In the genomic region with DNA sequence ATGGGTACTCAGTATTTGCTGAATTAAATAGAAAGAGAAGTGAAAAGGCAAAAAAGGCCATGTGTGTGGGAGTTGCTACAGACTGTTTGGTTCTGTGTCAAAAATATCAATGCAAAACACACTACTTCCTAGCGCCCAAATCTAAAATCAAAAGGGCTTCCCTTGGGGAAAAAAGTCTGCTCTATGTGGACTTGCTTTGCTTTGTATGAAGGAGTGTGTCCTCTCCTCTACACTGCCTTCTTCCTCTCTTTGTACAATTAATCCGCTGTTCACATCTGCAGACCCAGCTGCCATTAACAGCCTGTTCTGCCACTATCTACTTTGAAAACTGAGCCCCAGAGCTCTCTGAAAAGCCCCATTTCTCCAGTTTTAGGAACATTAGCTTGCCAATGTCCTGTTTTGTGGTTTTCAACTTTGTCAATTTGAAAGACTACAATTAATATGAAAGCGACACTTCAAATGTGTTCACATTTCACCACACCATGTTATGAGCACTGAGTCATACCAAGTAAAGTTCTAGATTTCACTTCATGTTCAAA, we compare ENCODE assay signal across 8 cellular contexts.
DNase-seq lines count a peak whose midpoint lies in the region; ATAC-seq lines count a peak whose summit lies in the region.

No MANE protein-coding gene starts in this region.

- H3K4me2 ChIP-seq in BLaER1 treated with 17β-estradiol and CSF1 and Interleukin-3, amounts not matched to agents 10 nM and 100 nM, result peak overlapping the region; percentile 65 to 94 (median 89)
- no peak overlapping the region for H3K4me2 ChIP-seq in neuronal stem cell (ENCODE audit: insufficient read depth, low read length, poor library complexity, severe bottlenecking)

- H3K23ac ChIP-seq in neuronal stem cell (ENCODE audit: low read depth, low read length, poor library complexity), result no peak overlapping the region

- peaks cover 20% of the 10 kb centered on the region for H3K4me1 Mint-ChIP-seq in activated CD4-positive, alpha-beta memory T cell treated with anti-CD3 and anti-CD28 coated beads for 36 hours (ENCODE audit: low read depth)

- H3K27me3 ChIP-seq in BLaER1 treated with 17β-estradiol and CSF1 and Interleukin-3, amounts not matched to agents 10 nM and 100 nM, result no peaks in the 10 kb centered on the region
- no peaks in the 10 kb centered on the region for H3K27me3 ChIP-seq in neuronal stem cell (ENCODE audit: control insufficient read depth in 3 of 3, insufficient read depth in 3 of 3, low read depth in 1 of 3, low read length in 3 of 3)

- H3K4ac ChIP-seq in neuronal stem cell (ENCODE audit: low read length), result no peak overlapping the region

- peak overlapping the region; percentile 35 to 72 (median 60); a peak in 21 of 22 replicates for H3K9ac ChIP-seq in BLaER1 treated with 17β-estradiol and CSF1 and Interleukin-3, amounts not matched to agents 10 nM and 100 nM
- H3K9ac ChIP-seq in neuronal stem cell (ENCODE audit: low read depth, low read length, poor library complexity), result no peak overlapping the region

- no peak overlapping the region for H2BK15ac ChIP-seq in neuronal stem cell (ENCODE audit: low read length)

- peak overlapping the region; percentile 1 to 83 (median 72); a peak in 20 of 22 replicates for H3K27ac ChIP-seq in BLaER1 treated with 17β-estradiol and CSF1 and Interleukin-3, amounts not matched to agents 10 nM and 100 nM
- H3K27ac ChIP-seq in angular gyrus (ENCODE audit: low read depth, low read length), result peak overlapping the region; percentile 74
- peak overlapping the region; percentile 78 for H3K27ac ChIP-seq in substantia nigra (ENCODE audit: low read depth, low read length, poor library complexity, severe bottlenecking)
- no peak overlapping the region for H3K27ac ChIP-seq in neuronal stem cell (replicated peaks; ENCODE audit: low read length)

- no CpG with 5 or more reads among the region's 3 CpGs for WGBS in neuronal stem cell (ENCODE audit: extremely low coverage in 2 of 2, insufficient read length in 2 of 2, insufficient replicate concordance in 1 of 2), 2 donors

- no peak overlapping the region for H2AK5ac ChIP-seq in neuronal stem cell (ENCODE audit: low read depth, low read length)

- ATAC-seq in GM19438 (IDR thresholded peaks at IDR 0.05; ENCODE audit: low read depth, unreplicated experiment) (peak; percentile 81), HG03342 (IDR thresholded peaks at IDR 0.05; ENCODE audit: unreplicated experiment) (peak; percentile 82)

- H3K27ac Mint-ChIP-seq in activated CD4-positive, alpha-beta memory T cell treated with anti-CD3 and anti-CD28 coated beads for 36 hours, result no peak overlapping the region

- peaks cover 37% of the 10 kb centered on the region for H3K27me3 Mint-ChIP-seq in activated CD4-positive, alpha-beta memory T cell treated with anti-CD3 and anti-CD28 coated beads for 36 hours

- no peak overlapping the region for H2BK12ac ChIP-seq in neuronal stem cell (ENCODE audit: low read length)

- intact Hi-C loops in activated CD4-positive, alpha-beta memory T cell treated with anti-CD3 and anti-CD28 coated beads for 36 hours (cut with micrococcal nuclease), result loop anchor here (2.0 to 10.0 kb wide), 3 partner anchors 104 to 380 kb away; a partner anchor contains a TSS

- no peak overlapping the region for H4K91ac ChIP-seq in neuronal stem cell (ENCODE audit: low read depth, low read length, poor library complexity)

- CTCF ChIA-PET in activated CD4-positive, alpha-beta memory T cell treated with anti-CD3 and anti-CD28 coated beads for 36 hours (lab: Charles Lee), result interaction anchor here (1.5 kb wide), 1 partner anchor 230 kb away, joined by 3 read pairs; no protein-coding TSS in a partner anchor

- H4K8ac ChIP-seq in neuronal stem cell (ENCODE audit: low read depth, low read length), result no peak overlapping the region

- no peak overlapping the region for H3K14ac ChIP-seq in neuronal stem cell (ENCODE audit: low read length)

- POLR2A ChIA-PET in activated CD4-positive, alpha-beta memory T cell treated with anti-CD3 and anti-CD28 coated beads for 36 hours (lab: Charles Lee), result no interaction called here

- no peak overlapping the region for H2BK5ac ChIP-seq in neuronal stem cell (ENCODE audit: low read length)

- H3K36me3 ChIP-seq in BLaER1 treated with 17β-estradiol and CSF1 and Interleukin-3, amounts not matched to agents 10 nM and 100 nM, result peaks cover 0 to 26% (median 0%) of the 10 kb centered on the region in 11 experiments; a peak in 1 of 22 replicates
- H3K36me3 ChIP-seq in neuronal stem cell (replicated peaks in 1 of 2; ENCODE audit: control insufficient read depth in 2 of 2, insufficient read depth in 2 of 2, low read length in 2 of 2), result no peaks in the 10 kb centered on the region

- H2AFZ ChIP-seq in neuronal stem cell (ENCODE audit: low read length), result no peak overlapping the region

- no peaks in the 10 kb centered on the region for H3K9me3 Mint-ChIP-seq in activated CD4-positive, alpha-beta memory T cell treated with anti-CD3 and anti-CD28 coated beads for 36 hours

- peak overlapping the region in 9 of 10 experiments; percentile 19 to 55 (median 37); a peak in 15 of 20 replicates for H3K4me3 ChIP-seq in BLaER1 treated with 17β-estradiol and CSF1 and Interleukin-3, amounts not matched to agents 10 nM and 100 nM
- H3K4me3 ChIP-seq in neuronal stem cell (ENCODE audit: low read length in 2 of 2), result no peak overlapping the region

- H3K9me3 ChIP-seq in BLaER1 treated with 17β-estradiol and CSF1 and Interleukin-3, amounts not matched to agents 10 nM and 100 nM (replicated peaks in 1 of 11), result no peaks in the 10 kb centered on the region
- no peaks in the 10 kb centered on the region for H3K9me3 ChIP-seq in neuronal stem cell (replicated peaks in 1 of 2; ENCODE audit: control insufficient read depth in 2 of 2, insufficient read depth in 1 of 2, low read depth in 1 of 2, low read length in 2 of 2)

- no peak overlapping the region for H3K4me3 Mint-ChIP-seq in activated CD4-positive, alpha-beta memory T cell treated with anti-CD3 and anti-CD28 coated beads for 36 hours

- H3K18ac ChIP-seq in neuronal stem cell (ENCODE audit: low read length), result no peak overlapping the region

- no peaks in the 10 kb centered on the region for H3K79me1 ChIP-seq in neuronal stem cell (ENCODE audit: low read depth, low read length)

- no peaks in the 10 kb centered on the region for H3K36me3 Mint-ChIP-seq in activated CD4-positive, alpha-beta memory T cell treated with anti-CD3 and anti-CD28 coated beads for 36 hours

- peaks cover 52 to 73% (median 61%) of the 10 kb centered on the region in 10 experiments for H3K4me1 ChIP-seq in BLaER1 treated with 17β-estradiol and CSF1 and Interleukin-3, amounts not matched to agents 10 nM and 100 nM
- no peaks in the 10 kb centered on the region for H3K4me1 ChIP-seq in neuronal stem cell (ENCODE audit: control insufficient read depth in 2 of 2, insufficient read depth in 1 of 2, low read depth in 1 of 2, low read length in 2 of 2)

- DNase-seq in substantia nigra (lab: John Stamatoyannopoulos, UW) (peak in 4 of 49 donors; percentile 6 to 39 (median 15)), neuronal stem cell (ENCODE audit: low spot score) (no peak)
- no peak for DNase-seq in activated CD4-positive, CD25-positive, alpha-beta regulatory T cell treated with anti-CD3 and anti-CD28 coated beads, Interleukin-2, amount 50 U/mL, for 72 hours
- no peak for DNase-seq in activated CD4-positive, alpha-beta memory T cell treated with anti-CD3 and anti-CD28 coated beads for 36 hours

- no peak overlapping the region for H2BK120ac ChIP-seq in neuronal stem cell (ENCODE audit: low read depth, low read length)

- H4K20me1 ChIP-seq in BLaER1 treated with 17β-estradiol and CSF1 and Interleukin-3, amounts not matched to agents 10 nM and 100 nM, result peaks cover 0 to 24% (median 0%) of the 10 kb centered on the region in 11 experiments; a peak in 4 of 22 replicates

Comparison
In these comparisons a context has a peak if more than half of its experiments do, and no peak if none do; other contexts are left out.
1. H3K4me3 ChIP-seq: peak in BLaER1 treated with 17β-estradiol and CSF1 and Interleukin-3, amounts not matched to agents 10 nM and 100 nM (9 of 10); none in neuronal stem cell (0 of 2).